8 cellular contexts compared by ENCODE assay signal in the genomic region with DNA sequence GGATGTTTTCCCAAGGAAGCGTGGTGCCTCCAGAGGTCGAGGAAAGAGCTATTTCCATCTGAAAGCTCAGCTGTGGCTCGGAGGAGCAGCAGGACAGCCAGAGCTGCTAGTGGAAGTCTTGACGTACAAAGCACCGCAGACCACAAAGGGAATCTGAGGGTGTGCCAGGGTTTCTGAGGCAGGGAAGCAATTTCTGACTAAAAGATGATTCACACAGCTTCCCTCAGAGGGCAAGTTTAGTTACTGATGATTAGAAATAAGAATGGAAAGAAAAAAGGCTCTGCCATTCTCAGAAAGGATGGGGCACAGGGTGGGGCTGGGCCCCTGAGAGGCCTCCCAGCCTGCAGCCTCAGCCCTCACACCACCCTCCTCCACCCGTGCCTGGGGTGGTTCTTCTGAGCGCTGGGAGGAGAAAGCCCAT. TPM values are rescaled to one million over a fixed set of nuclear protein-coding genes. Genes with fewer than 3 reads are reported as not detected.
DNase-seq lines count a peak whose midpoint lies in the region; ATAC-seq and TF ChIP-seq lines count a peak whose summit lies in the region.

No MANE protein-coding gene starts in this region.

- DNase-seq in BJ (ENCODE audit: low read depth): peak; percentile 93
- peak; percentile 98 for DNase-seq in NCI-H226
- peak; percentile 98 for DNase-seq in astrocyte of the hippocampus (ENCODE audit: low read depth, low spot score)
- DNase-seq in non-pigmented ciliary epithelial cell (ENCODE audit: low read depth): peak; percentile 97
- DNase-seq in NCI-H146 (lab: John Stamatoyannopoulos, UW): no peak
- DNase-seq in DMS 273 (lab: John Stamatoyannopoulos, UW; ENCODE audit: unreplicated experiment): no peak

- ATAC-seq in GM18873 (IDR thresholded peaks at IDR 0.05; ENCODE audit: low FRiP score, unreplicated experiment): no peak
- ATAC-seq in HG03378 (IDR thresholded peaks at IDR 0.05; ENCODE audit: unreplicated experiment): no peak

- CTCF ChIA-PET in BJ (lab: Yijun Ruan, JAX): interaction anchor here (1.0 to 2.7 kb wide), 4 partner anchors 9 to 1480 kb away, joined by 3 to 14 read pairs (median 4); a partner anchor contains a TSS

- peaks cover 2% of the 10 kb centered on the region; the same call in 1 of the 2 replicates for H3K27me3 ChIP-seq in BJ (ENCODE audit: control insufficient read depth, insufficient read depth, low read length)

- POLR2A ChIA-PET in BJ (lab: Charles Lee): interaction anchor here (0.6 kb wide), 1 partner anchor 9 kb away, joined by 4 read pairs; no protein-coding TSS in a partner anchor

- no peak overlapping the region for H3K4me3 ChIP-seq in BJ (ENCODE audit: low read depth, low read length)

- no peak for TF ChIP-seq CTCF in BJ (IDR thresholded peaks at IDR 0.05; ENCODE audit: insufficient read depth, low read depth, low read length)

- H3K36me3 ChIP-seq in BJ (ENCODE audit: control insufficient read depth, insufficient read depth, low read length): no peaks in the 10 kb centered on the region

RNA-seq across cellular contexts. Expression of a gene that starts 45.8 kb away (rescaled TPM):
- polyA plus RNA-seq in BJ (2011; rRNA removed): 212 and 323 TPM in 2 replicates
- polyA minus RNA-seq in BJ (2011; rRNA and poly(A)+ RNA removed): 268 and 373 TPM in 2 replicates

Comparison
In these comparisons a context has a peak if more than half of its experiments do, and no peak if none do; other contexts are left out.
1. DNase-seq: peak in BJ (single experiment), NCI-H226 (single experiment), astrocyte of the hippocampus (single experiment) and non-pigmented ciliary epithelial cell (single experiment); none in NCI-H146 (single experiment) and DMS 273 (single experiment).